26 cellular contexts compared by ENCODE assay signal in the genomic region with DNA sequence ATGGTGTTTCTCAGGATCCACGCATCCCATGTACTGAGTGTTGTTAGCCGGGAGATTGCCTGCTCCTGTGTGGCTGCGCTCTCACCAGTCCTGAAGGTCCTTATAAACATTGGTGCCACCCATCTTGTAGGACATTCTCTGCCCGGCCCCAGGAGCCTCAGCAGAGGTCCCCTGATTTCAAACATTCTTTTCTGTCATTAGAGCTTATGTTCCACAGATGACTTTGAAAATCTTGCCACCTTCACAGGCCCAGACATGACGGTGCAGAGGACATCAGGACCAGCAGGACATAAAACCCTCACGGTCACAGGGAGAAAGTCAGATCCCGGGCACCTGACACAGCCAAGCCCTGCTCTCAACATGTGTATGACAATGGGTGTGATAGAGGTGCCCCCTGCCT.
"Had no signal": no experiment of that assay in that cellular context is flagged by ENCODE, and none has a peak within 500 bp of the region (broad histone marks: within the 10 kb centered on the region; RNA-seq: fewer than 3 reads in every experiment).

No MANE protein-coding gene starts in this region.

- H3K27me3 ChIP-seq: brain microvascular endothelial cell, cardiac muscle cell had no signal

- H3K4me3 Mint-ChIP-seq: activated CD8-positive, alpha-beta T cell treated with anti-CD3 and anti-CD28 coated beads, Interleukin-2, amount 10 ng/mL, durations not matched to agents 7 days and 5 days; activated naive CD4-positive, alpha-beta T cell treated with anti-CD3 and anti-CD28 coated beads, Interleukin-2, amount 10 ng/mL, durations not matched to agents 7 days and 5 days; activated naive CD8-positive, alpha-beta T cell treated with anti-CD3 and anti-CD28 coated beads for 36 hours; T-helper 17 cell; WTC11 had no signal

- H3K36me3 Mint-ChIP-seq: activated naive CD4-positive, alpha-beta T cell treated with anti-CD3 and anti-CD28 coated beads, Interleukin-2, amount 10 ng/mL, durations not matched to agents 7 days and 5 days; activated naive CD8-positive, alpha-beta T cell treated with anti-CD3 and anti-CD28 coated beads for 36 hours; WTC11 had no signal

- ATAC-seq: activated CD8-positive, alpha-beta T cell treated with anti-CD3 and anti-CD28 coated beads, Interleukin-2, amount 10 ng/mL, durations not matched to agents 7 days and 5 days; PC-3; T-helper 17 cell; WTC11 had no signal

- H3K36me3 ChIP-seq: brain microvascular endothelial cell, cardiac muscle cell had no signal

- H3K4me1 Mint-ChIP-seq: activated naive CD4-positive, alpha-beta T cell treated with anti-CD3 and anti-CD28 coated beads, Interleukin-2, amount 10 ng/mL, durations not matched to agents 7 days and 5 days; activated naive CD8-positive, alpha-beta T cell treated with anti-CD3 and anti-CD28 coated beads for 36 hours; T-helper 17 cell had no signal

- FAIRE-seq: RCC 7860 had no signal

- H3K27ac Mint-ChIP-seq: activated CD8-positive, alpha-beta T cell treated with anti-CD3 and anti-CD28 coated beads, Interleukin-2, amount 10 ng/mL, durations not matched to agents 7 days and 5 days; activated naive CD4-positive, alpha-beta T cell treated with anti-CD3 and anti-CD28 coated beads, Interleukin-2, amount 10 ng/mL, durations not matched to agents 7 days and 5 days; activated naive CD8-positive, alpha-beta T cell treated with anti-CD3 and anti-CD28 coated beads for 36 hours; T-helper 17 cell; WTC11 had no signal

- H3K9ac ChIP-seq: KMS-11 had no signal

- H3K27ac ChIP-seq: brain microvascular endothelial cell, cardiac muscle cell, KMS-11 had no signal

- H3K9me3 Mint-ChIP-seq: activated naive CD4-positive, alpha-beta T cell treated with anti-CD3 and anti-CD28 coated beads, Interleukin-2, amount 10 ng/mL, durations not matched to agents 7 days and 5 days; activated naive CD8-positive, alpha-beta T cell treated with anti-CD3 and anti-CD28 coated beads for 36 hours; WTC11 had no signal

- H3K4me3 ChIP-seq: cardiac muscle cell had no signal

- DNase-seq: activated CD4-positive, alpha-beta T cell treated with anti-CD3 and anti-CD28 coated beads for 48 hours; activated CD4-positive, alpha-beta T cell treated with anti-CD3 and anti-CD28 coated beads, Interleukin-2, amount 50 U/mL, for 4 hours; activated CD4-positive, CD25-positive, alpha-beta regulatory T cell treated with anti-CD3 and anti-CD28 coated beads, Interleukin-2, amount 50 U/mL, for 72 hours; activated CD8-positive, alpha-beta memory T cell treated with anti-CD3 and anti-CD28 coated beads, Interleukin-2, amount 50 U/mL, for 48 hours; activated CD8-positive, alpha-beta T cell treated with anti-CD3 and anti-CD28 coated beads, Interleukin-2, amount 10 ng/mL, durations not matched to agents 7 days and 5 days; activated gamma-delta T cell; activated naive CD4-positive, alpha-beta T cell treated with anti-CD3 and anti-CD28 coated beads, Interleukin-2, amount 10 ng/mL, durations not matched to agents 7 days and 5 days; activated naive CD8-positive, alpha-beta T cell treated with anti-CD3 and anti-CD28 coated beads for 36 hours; activated T-cell treated with anti-CD3 and anti-CD28 coated beads, Interleukin-2, amount 50 U/mL, for 1 hour; brain microvascular endothelial cell; MM.1S; NCI-H1105; NCI-H1436; NCI-H1694 treated with DMSO at 0.1 percent for 48 hours; NCI-H2029 treated with DMSO at 0.1 percent for 48 hours; NCI-H510A treated with DMSO at 0.1 percent for 48 hours; NCI-H69; NK-92 treated with Interleukin-12 subunit alpha and Interleukin-12 subunit beta, amount 100 ng/mL, for 24 hours; PC-3; SHP77; T-helper 17 cell; T-helper 9 cell had no signal

- H3K27me3 Mint-ChIP-seq: activated naive CD4-positive, alpha-beta T cell treated with anti-CD3 and anti-CD28 coated beads, Interleukin-2, amount 10 ng/mL, durations not matched to agents 7 days and 5 days; activated naive CD8-positive, alpha-beta T cell treated with anti-CD3 and anti-CD28 coated beads for 36 hours had no signal
